Comparison of ENCODE assay signal across 28 cellular contexts in the genomic region with DNA sequence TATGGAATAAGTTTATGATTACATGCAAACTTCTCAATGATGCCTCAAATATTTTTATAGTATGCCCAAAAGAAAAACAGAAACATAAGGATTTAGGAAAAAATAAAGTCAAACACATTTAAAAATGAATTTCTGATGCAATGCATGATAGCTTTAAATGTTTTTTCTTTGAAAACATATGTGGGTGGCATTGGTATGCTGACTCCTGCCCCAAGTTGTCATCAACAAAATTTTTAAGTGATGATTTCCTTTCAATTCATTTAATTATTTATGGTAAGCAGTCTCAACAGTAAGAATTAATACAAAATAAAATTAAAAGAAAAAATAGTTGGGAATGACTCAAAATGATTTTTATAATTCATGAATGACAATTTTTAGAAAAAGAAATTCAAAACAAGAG.
DNase-seq lines count a peak whose midpoint lies in the region; TF ChIP-seq lines count a peak whose summit lies in the region.
"Had no signal": no experiment of that assay in that cellular context is flagged by ENCODE, and none has a peak within 500 bp of the region (broad histone marks: within the 10 kb centered on the region; RNA-seq: fewer than 3 reads in every experiment).

No MANE protein-coding gene starts in this region.

- peaks cover 13% of the 10 kb centered on the region for H3K9me3 Mint-ChIP-seq in activated naive CD4-positive, alpha-beta T cell treated with anti-CD3 and anti-CD28 coated beads for 36 hours

- H4K20me1 ChIP-seq in smooth muscle cell (ENCODE audit: low read depth) = no peaks in the 10 kb centered on the region

- H3K4me1 Mint-ChIP-seq in activated naive CD4-positive, alpha-beta T cell treated with anti-CD3 and anti-CD28 coated beads for 36 hours (ENCODE audit: low read depth) = no peaks in the 10 kb centered on the region
- H3K4me1 Mint-ChIP-seq: activated CD4-positive, alpha-beta T cell treated with anti-CD3 and anti-CD28 coated beads for 36 hours; memory B cell; naive thymus-derived CD4-positive, alpha-beta T cell; stimulated activated effector memory CD8-positive, alpha-beta T cell treated with anti-CD3 and anti-CD28 coated beads, Interleukin-12 subunit alpha, Interleukin-12 subunit beta, amount 100 ng/mL, for 72 hours; T-helper 17 cell had no signal

- H3K9me3 ChIP-seq in smooth muscle cell (replicated peaks; ENCODE audit: low read depth) (peaks cover 5% of the 10 kb centered on the region), stomach (peaks cover 0 to 21% (median 16%) of the 10 kb centered on the region in 4 donors)
- H3K9me3 ChIP-seq: SJSA1, suprapubic skin, uterus had no signal

- H3K27ac ChIP-seq in smooth muscle cell (ENCODE audit: low read depth) (peak overlapping the region; percentile 53), stomach (no peak overlapping the region)
- H3K27ac ChIP-seq: dorsolateral prefrontal cortex, foreskin keratinocyte, SJSA1, suprapubic skin, uterus had no signal

- H3K36me3 ChIP-seq in smooth muscle cell (ENCODE audit: low read depth) = peaks cover 9% of the 10 kb centered on the region
- peaks cover 0 to 15% (median 0%) of the 10 kb centered on the region in 4 donors for H3K36me3 ChIP-seq in stomach
- H3K36me3 ChIP-seq: SJSA1, spleen, suprapubic skin, uterus had no signal

- no peak for TF ChIP-seq CTCF in fibroblast of villous mesenchyme (IDR thresholded peaks at IDR 0.05; ENCODE audit: insufficient read depth, low read depth, low read length)
- no peak for TF ChIP-seq CTCF in smooth muscle cell (IDR thresholded peaks at IDR 0.05; ENCODE audit: borderline replicate concordance, insufficient read depth, poor library complexity, severe bottlenecking)
- TF ChIP-seq CTCF in stomach (IDR thresholded peaks at IDR 0.05) = no peak

- TF ChIP-seq POLR2A in stomach (IDR thresholded peaks at IDR 0.05) = no peak

- no peak overlapping the region for H3K9ac ChIP-seq in smooth muscle cell (ENCODE audit: low read depth)

- TF ChIP-seq EP300 in stomach (IDR thresholded peaks at IDR 0.05) = no peak

- H3K36me3 Mint-ChIP-seq in activated naive CD4-positive, alpha-beta T cell treated with anti-CD3 and anti-CD28 coated beads for 36 hours (ENCODE audit: low read depth) = no peaks in the 10 kb centered on the region
- H3K36me3 Mint-ChIP-seq: stimulated activated effector memory CD8-positive, alpha-beta T cell treated with anti-CD3 and anti-CD28 coated beads, Interleukin-12 subunit alpha, Interleukin-12 subunit beta, amount 100 ng/mL, for 72 hours had no signal

- no peaks in the 10 kb centered on the region for H3K27me3 Mint-ChIP-seq in activated naive CD4-positive, alpha-beta T cell treated with anti-CD3 and anti-CD28 coated beads for 36 hours (ENCODE audit: low read depth)
- H3K27me3 Mint-ChIP-seq: activated CD4-positive, alpha-beta T cell treated with anti-CD3 and anti-CD28 coated beads for 36 hours; CD4-positive, alpha-beta T cell; memory B cell; naive thymus-derived CD4-positive, alpha-beta T cell; T-helper 17 cell had no signal

- intact Hi-C loops in activated naive CD4-positive, alpha-beta T cell treated with anti-CD3 and anti-CD28 coated beads for 36 hours (cut with micrococcal nuclease) = no loop called here
- intact Hi-C loops in stomach (cut with DNase I; ENCODE audit: low total_unique reads) = no loop called here

- no peak overlapping the region for H3K27ac Mint-ChIP-seq in activated naive CD4-positive, alpha-beta T cell treated with anti-CD3 and anti-CD28 coated beads for 36 hours
- H3K27ac Mint-ChIP-seq: activated CD4-positive, alpha-beta T cell treated with anti-CD3 and anti-CD28 coated beads for 36 hours; CD4-positive, alpha-beta T cell; memory B cell; naive thymus-derived CD4-positive, alpha-beta T cell; stimulated activated effector memory CD8-positive, alpha-beta T cell treated with anti-CD3 and anti-CD28 coated beads, Interleukin-12 subunit alpha, Interleukin-12 subunit beta, amount 100 ng/mL, for 72 hours; T-helper 17 cell had no signal

- H3K27me3 ChIP-seq in smooth muscle cell (ENCODE audit: low read depth) (no peaks in the 10 kb centered on the region), stomach (no peaks in the 10 kb centered on the region)
- H3K27me3 ChIP-seq: dorsolateral prefrontal cortex, foreskin keratinocyte, SJSA1, spleen, suprapubic skin, uterus had no signal

- H3F3A ChIP-seq in smooth muscle cell (ENCODE audit: low read depth) = no peaks in the 10 kb centered on the region

- H3K4me1 ChIP-seq in smooth muscle cell (ENCODE audit: low read depth) = peaks cover 7% of the 10 kb centered on the region
- no peaks in the 10 kb centered on the region for H3K4me1 ChIP-seq in stomach
- H3K4me1 ChIP-seq: SJSA1, spleen, suprapubic skin, uterus had no signal

- H3K4me3 ChIP-seq in fibroblast of villous mesenchyme (ENCODE audit: low read depth, low read length) = no peak overlapping the region
- H3K4me3 ChIP-seq in smooth muscle cell = no peak overlapping the region
- H3K4me3 ChIP-seq in stomach = no peak overlapping the region
- H3K4me3 ChIP-seq: dorsolateral prefrontal cortex, SJSA1, spleen, suprapubic skin, uterus had no signal

- peak; percentile 17 for DNase-seq in GM04503 (ENCODE audit: low read depth)
- DNase-seq in amniotic epithelial cell (ENCODE audit: low read depth) = peak; percentile 19
- peak; percentile 9 for DNase-seq in fibroblast of villous mesenchyme (ENCODE audit: low read depth)
- DNase-seq in smooth muscle cell (lab: John Stamatoyannopoulos, UW; ENCODE audit: unreplicated experiment) = no peak
- no peak for DNase-seq in activated naive CD4-positive, alpha-beta T cell treated with anti-CD3 and anti-CD28 coated beads for 36 hours
- DNase-seq in stomach = no peak
- DNase-seq in glomerular visceral epithelial cell (ENCODE audit: extremely low spot score) = no peak
- DNase-seq: activated CD4-positive, alpha-beta T cell treated with anti-CD3 and anti-CD28 coated beads for 36 hours; activated naive CD4-positive, alpha-beta T cell; activated T-cell treated with anti-CD3 and anti-CD28 coated beads, Interleukin-2, amount 50 U/mL, for 48 hours; amygdala; caudate nucleus; CD4-positive, alpha-beta T cell; dorsolateral prefrontal cortex; foreskin keratinocyte; GF-D8; naive thymus-derived CD4-positive, alpha-beta T cell; NCI-H187; NCI-H526 treated with DMSO at 0.1 percent for 48 hours; nucleus accumbens; spleen; stimulated activated CD4-positive, alpha-beta T cell treated with anti-CD3 and anti-CD28 coated beads, Interleukin-2, amount 100 ng/mL, for 48 hours; T-helper 17 cell; uterus had no signal

- H3K4me2 ChIP-seq in smooth muscle cell = peak overlapping the region; percentile 71

- no peak overlapping the region for H2AFZ ChIP-seq in smooth muscle cell (ENCODE audit: low read depth)

- H3K79me2 ChIP-seq in smooth muscle cell (ENCODE audit: low read depth) = no peaks in the 10 kb centered on the region

- H3K4me3 Mint-ChIP-seq in activated naive CD4-positive, alpha-beta T cell treated with anti-CD3 and anti-CD28 coated beads for 36 hours = no peak overlapping the region
- H3K4me3 Mint-ChIP-seq: activated CD4-positive, alpha-beta T cell treated with anti-CD3 and anti-CD28 coated beads for 36 hours; CD4-positive, alpha-beta T cell; memory B cell; naive thymus-derived CD4-positive, alpha-beta T cell; stimulated activated effector memory CD8-positive, alpha-beta T cell treated with anti-CD3 and anti-CD28 coated beads, Interleukin-12 subunit alpha, Interleukin-12 subunit beta, amount 100 ng/mL, for 72 hours; T-helper 17 cell had no signal

- CTCF ChIA-PET in activated naive CD4-positive, alpha-beta T cell treated with anti-CD3 and anti-CD28 coated beads for 36 hours (lab: Charles Lee) = no interaction called here

Comparison
In these comparisons a context has a peak if more than half of its experiments do, and no peak if none do; other contexts are left out.
1. DNase-seq: peak in GM04503 (single experiment), amniotic epithelial cell (single experiment) and fibroblast of villous mesenchyme (single experiment); none in smooth muscle cell (single experiment), activated naive CD4-positive, alpha-beta T cell treated with anti-CD3 and anti-CD28 coated beads for 36 hours (single experiment), stomach (single experiment) and glomerular visceral epithelial cell (single experiment).